ENCODE assay signal across 14 cellular contexts in genomic region chr17:17779015-17779611, GRCh38. TPM values are rescaled to one million over a fixed set of nuclear protein-coding genes. Genes with fewer than 3 reads are reported as not detected.
DNase-seq lines count a peak whose midpoint lies in the region; ATAC-seq and TF ChIP-seq lines count a peak whose summit lies in the region.
"Had no signal": no experiment of that assay in that cellular context is flagged by ENCODE, and none has a peak within 500 bp of the region (broad histone marks: within the 10 kb centered on the region; RNA-seq: fewer than 3 reads in every experiment).

No MANE protein-coding gene starts in this region.

- H3K9me3 ChIP-seq in Peyer's patch (no peaks in the 10 kb centered on the region), esophagus squamous epithelium (no peaks in the 10 kb centered on the region), suprapubic skin (no peaks in the 10 kb centered on the region)
- H3K9me3 ChIP-seq: BLaER1 treated with 17β-estradiol and CSF1 and Interleukin-3, amounts not matched to agents 10 nM and 100 nM; left lung had no signal

- H3K27ac Mint-ChIP-seq in nephron, result peak overlapping the region; percentile 98 to 100 (median 98)
- H3K27ac Mint-ChIP-seq: activated naive CD8-positive, alpha-beta T cell treated with anti-CD3 and anti-CD28 coated beads, Interleukin-2, amount 10 ng/mL, durations not matched to agents 7 days and 5 days had no signal

- H3K27ac ChIP-seq in Peyer's patch, result peak overlapping the region in 3 of 4 donors; percentile 48 to 83 (median 49)
- peak overlapping the region; percentile 47 to 85 (median 72) for H3K27ac ChIP-seq in esophagus squamous epithelium
- peak overlapping the region; percentile 27 for H3K27ac ChIP-seq in suprapubic skin
- H3K27ac ChIP-seq in brain microvascular endothelial cell, result no peak overlapping the region
- H3K27ac ChIP-seq: BLaER1 treated with 17β-estradiol and CSF1 and Interleukin-3, amounts not matched to agents 10 nM and 100 nM; PC-9 had no signal

- intact Hi-C loops in esophagus squamous epithelium (cut with DNase I), result loop anchor here (10.0 kb wide), 1 partner anchor 94 kb away; the partner anchor contains the start of gene RAI1

- peak overlapping the region; percentile 41 to 68 (median 62) for H3K4me3 Mint-ChIP-seq in nephron
- H3K4me3 Mint-ChIP-seq: activated naive CD8-positive, alpha-beta T cell treated with anti-CD3 and anti-CD28 coated beads, Interleukin-2, amount 10 ng/mL, durations not matched to agents 7 days and 5 days had no signal

- no peak for TF ChIP-seq CTCF in Peyer's patch (IDR thresholded peaks at IDR 0.05)
- TF ChIP-seq CTCF in esophagus squamous epithelium (IDR thresholded peaks at IDR 0.05), result no peak
- no peak for TF ChIP-seq CTCF in nephron (IDR thresholded peaks at IDR 0.05; ENCODE audit: unreplicated experiment in 3 of 3)
- no peak for TF ChIP-seq CTCF in suprapubic skin (IDR thresholded peaks at IDR 0.05)
- no peak for TF ChIP-seq CTCF in brain microvascular endothelial cell (IDR thresholded peaks at IDR 0.05; ENCODE audit: low read depth, low read length, missing control alignments)

- no peak for ATAC-seq in HG03571 (IDR thresholded peaks at IDR 0.05; ENCODE audit: unreplicated experiment)

- no peaks in the 10 kb centered on the region for H3K9me3 Mint-ChIP-seq in nephron
- H3K9me3 Mint-ChIP-seq: activated naive CD8-positive, alpha-beta T cell treated with anti-CD3 and anti-CD28 coated beads, Interleukin-2, amount 10 ng/mL, durations not matched to agents 7 days and 5 days had no signal

- H3K27me3 Mint-ChIP-seq in nephron (ENCODE audit: low read depth), result no peaks in the 10 kb centered on the region

- H3K27me3 ChIP-seq in Peyer's patch, result no peaks in the 10 kb centered on the region
- peaks cover 0 to 8% (median 0%) of the 10 kb centered on the region in 4 donors for H3K27me3 ChIP-seq in esophagus squamous epithelium
- no peaks in the 10 kb centered on the region for H3K27me3 ChIP-seq in suprapubic skin
- no peaks in the 10 kb centered on the region for H3K27me3 ChIP-seq in brain microvascular endothelial cell (replicated peaks)

- no peak for TF ChIP-seq EP300 in suprapubic skin (IDR thresholded peaks at IDR 0.05)

- no peaks in the 10 kb centered on the region for H3K36me3 ChIP-seq in Peyer's patch
- no peaks in the 10 kb centered on the region for H3K36me3 ChIP-seq in esophagus squamous epithelium
- no peaks in the 10 kb centered on the region for H3K36me3 ChIP-seq in suprapubic skin
- H3K36me3 ChIP-seq in brain microvascular endothelial cell (replicated peaks), result no peaks in the 10 kb centered on the region
- H3K36me3 ChIP-seq: left lung had no signal

- H3K4me1 ChIP-seq in Peyer's patch (peaks cover 7 to 63% (median 13%) of the 10 kb centered on the region in 4 donors), esophagus squamous epithelium (peaks cover 37 to 76% (median 39%) of the 10 kb centered on the region in 3 donors), suprapubic skin (peaks cover 67% of the 10 kb centered on the region)

- H3K4me1 Mint-ChIP-seq in nephron, result peaks cover 57% of the 10 kb centered on the region

- TF ChIP-seq POLR2A in Peyer's patch (IDR thresholded peaks at IDR 0.05) (no peak), esophagus squamous epithelium (IDR thresholded peaks at IDR 0.05) (no peak), suprapubic skin (IDR thresholded peaks at IDR 0.05) (no peak)

- 67 to 74% methylated on average over 6 to 9 of the region's 16 CpGs for WGBS in esophagus squamous epithelium, 2 donors
- WGBS in suprapubic skin, result 36% methylated on average over 5 of the region's 16 CpGs

- no peaks in the 10 kb centered on the region for H3K36me3 Mint-ChIP-seq in nephron (ENCODE audit: low read depth)
- H3K36me3 Mint-ChIP-seq: activated naive CD8-positive, alpha-beta T cell treated with anti-CD3 and anti-CD28 coated beads, Interleukin-2, amount 10 ng/mL, durations not matched to agents 7 days and 5 days had no signal

- DNase-seq in Peyer's patch (no peak), esophagus squamous epithelium (lab: John Stamatoyannopoulos, UW) (no peak), suprapubic skin (ENCODE audit: low spot score in 2 of 2) (no peak), NCI-H2029 (lab: John Stamatoyannopoulos, UW) (no peak), brain microvascular endothelial cell (no peak), Kasumi-1 (lab: John Stamatoyannopoulos, UW) (no peak)
- DNase-seq: activated CD8-positive, alpha-beta memory T cell treated with anti-CD3 and anti-CD28 coated beads, Interleukin-2, amount 50 U/mL, for 4 hours; activated naive CD8-positive, alpha-beta T cell treated with anti-CD3 and anti-CD28 coated beads, Interleukin-2, amount 10 ng/mL, durations not matched to agents 7 days and 5 days; glutamatergic neuron; PC-9 had no signal

- no peak overlapping the region for H3K4me3 ChIP-seq in Peyer's patch
- no peak overlapping the region for H3K4me3 ChIP-seq in esophagus squamous epithelium
- no peak overlapping the region for H3K4me3 ChIP-seq in suprapubic skin
- H3K4me3 ChIP-seq in brain microvascular endothelial cell (ENCODE audit: low read depth, low read length), result no peak overlapping the region
- H3K4me3 ChIP-seq: BLaER1 treated with 17β-estradiol and CSF1 and Interleukin-3, amounts not matched to agents 10 nM and 100 nM; left lung; PC-9 had no signal

- in situ Hi-C loops in brain microvascular endothelial cell (cut with HindIII; ENCODE audit: low pct_ligation_motif_present, low sequenced_read_pairs), result no loop called here

RNA-seq across cellular contexts. Expression of gene SREBF1, which starts 57.7 kb away (rescaled TPM):
- 100 to 1,000 TPM; 118 to 226 (median 185) TPM for total RNA-seq in Peyer's patch
- 100 to 1,000 TPM in 2 of 4 donors, 10 to 100 TPM in 2; 55.0 to 137 (median 108) TPM for total RNA-seq in esophagus squamous epithelium
- total RNA-seq in suprapubic skin, result 100 to 1,000 TPM in 2 of 4 donors, 10 to 100 TPM in 2; 78.1 to 124 (median 91.7) TPM
